In genomic region chr3:171092467-171092911, GRCh38 we compare ENCODE assay signal across 20 cellular contexts.
DNase-seq lines count a peak whose midpoint lies in the region; ATAC-seq and TF ChIP-seq lines count a peak whose summit lies in the region.
"Had no signal": no experiment of that assay in that cellular context is flagged by ENCODE, and none has a peak within 500 bp of the region (broad histone marks: within the 10 kb centered on the region; RNA-seq: fewer than 3 reads in every experiment).

No MANE protein-coding gene starts in this region.

- peaks cover 1% of the 10 kb centered on the region; the same call in 1 of the 2 replicates for H3K9me3 Mint-ChIP-seq in WTC11
- H3K9me3 Mint-ChIP-seq in nephron: no peaks in the 10 kb centered on the region
- H3K9me3 Mint-ChIP-seq: CD4-positive, alpha-beta memory T cell; stimulated activated effector memory CD8-positive, alpha-beta T cell treated with anti-CD3 and anti-CD28 coated beads, Interleukin-12 subunit alpha, Interleukin-12 subunit beta, amount 100 ng/mL, for 72 hours had no signal

- H3K4me1 ChIP-seq in left ventricle myocardium inferior: peaks cover 50% of the 10 kb centered on the region
- H3K4me1 ChIP-seq: testis had no signal

- H3K27me3 Mint-ChIP-seq in WTC11 (ENCODE audit: low read depth): no peaks in the 10 kb centered on the region
- H3K27me3 Mint-ChIP-seq in nephron (ENCODE audit: low read depth): no peaks in the 10 kb centered on the region
- H3K27me3 Mint-ChIP-seq: CD4-positive, alpha-beta memory T cell had no signal

- POLR2A ChIA-PET in WTC11 (lab: Charles Lee) (no interaction called here), HEK293T (lab: Yijun Ruan, JAX) (no interaction called here)

- H3K36me3 ChIP-seq in left ventricle myocardium inferior: no peaks in the 10 kb centered on the region
- H3K36me3 ChIP-seq: neutrophil had no signal

- peak; percentile 77 for DNase-seq in NCI-H128 (lab: John Stamatoyannopoulos, UW; ENCODE audit: unreplicated experiment)
- DNase-seq in WTC11 (ENCODE audit: low spot score): no peak
- no peak for DNase-seq in left ventricle myocardium inferior
- no peak for DNase-seq in cortex of kidney (lab: John Stamatoyannopoulos, UW)
- no peak for DNase-seq in NCI-H2081 (lab: John Stamatoyannopoulos, UW)
- DNase-seq in GM20000 (ENCODE audit: low spot score): no peak
- DNase-seq in HEK293T (ENCODE audit: extremely low spot score): no peak
- DNase-seq: activated CD4-positive, alpha-beta T cell treated with anti-CD3 and anti-CD28 coated beads, Interleukin-2, amount 50 U/mL, for 4 hours; activated naive CD4-positive, alpha-beta T cell; anterior cingulate cortex; CD4-positive, alpha-beta memory T cell; effector memory CD4-positive, alpha-beta T cell; H9; NCI-H1436 treated with DMSO at 0.1 percent for 48 hours; NCI-H524; T-helper 1 cell; testis had no signal

- H3K36me3 Mint-ChIP-seq in WTC11 (peaks cover 30% of the 10 kb centered on the region), nephron (ENCODE audit: low read depth) (peaks cover 24% of the 10 kb centered on the region)

- no peak for TF ChIP-seq CTCF in WTC11 (IDR thresholded peaks at IDR 0.05)
- TF ChIP-seq CTCF in left ventricle myocardium inferior (IDR thresholded peaks at IDR 0.05; ENCODE audit: borderline replicate concordance): no peak
- no peak for TF ChIP-seq CTCF in nephron (IDR thresholded peaks at IDR 0.05; ENCODE audit: unreplicated experiment in 3 of 3)
- TF ChIP-seq CTCF in GM20000 (IDR thresholded peaks at IDR 0.05; ENCODE audit: extremely low read depth, missing control alignments): no peak

- CTCF ChIA-PET in WTC11 (lab: Charles Lee) (no interaction called here), HEK293T (lab: Yijun Ruan, JAX) (no interaction called here)

- intact Hi-C loops in left ventricle myocardium inferior (cut with micrococcal nuclease): no loop called here

- peak overlapping the region; percentile 60 for H3K27ac ChIP-seq in left ventricle myocardium inferior (replicated peaks)
- H3K27ac ChIP-seq: neutrophil, testis had no signal

- no peak for ATAC-seq in WTC11
- ATAC-seq: stimulated activated effector memory CD8-positive, alpha-beta T cell treated with anti-CD3 and anti-CD28 coated beads, Interleukin-12 subunit alpha, Interleukin-12 subunit beta, amount 100 ng/mL, for 72 hours had no signal

- H3K4me3 Mint-ChIP-seq in WTC11 (no peak overlapping the region), nephron (no peak overlapping the region)
- H3K4me3 Mint-ChIP-seq: CD4-positive, alpha-beta memory T cell; H9; stimulated activated effector memory CD8-positive, alpha-beta T cell treated with anti-CD3 and anti-CD28 coated beads, Interleukin-12 subunit alpha, Interleukin-12 subunit beta, amount 100 ng/mL, for 72 hours had no signal

- no peaks in the 10 kb centered on the region for H3K27me3 ChIP-seq in left ventricle myocardium inferior (ENCODE audit: low read depth)
- H3K27me3 ChIP-seq: neutrophil, testis had no signal

- H3K4me1 Mint-ChIP-seq in WTC11: 0 out of 2 replicates have a peak, but pooled peaks cover 5% of the 10 kb centered on the region
- H3K4me1 Mint-ChIP-seq in nephron: peaks cover 36% of the 10 kb centered on the region

- H3K27ac Mint-ChIP-seq in WTC11: no peak overlapping the region
- H3K27ac Mint-ChIP-seq in nephron: peak overlapping the region; percentile 4 to 41 (median 4)
- H3K27ac Mint-ChIP-seq: CD4-positive, alpha-beta memory T cell; H9; stimulated activated effector memory CD8-positive, alpha-beta T cell treated with anti-CD3 and anti-CD28 coated beads, Interleukin-12 subunit alpha, Interleukin-12 subunit beta, amount 100 ng/mL, for 72 hours had no signal

- no peak overlapping the region for H3K4me3 ChIP-seq in left ventricle myocardium inferior
- H3K4me3 ChIP-seq: testis had no signal

- no peaks in the 10 kb centered on the region for H3K9me3 ChIP-seq in left ventricle myocardium inferior (replicated peaks)
- H3K9me3 ChIP-seq: neutrophil, testis had no signal

TF ChIP-seq in WTC11, 78 proteins besides CTCF, POLR2A, EP300 and RAD21:
- no peak for TF ChIP-seq NR1H2 (CRISPR knock-in tag; IDR thresholded peaks at IDR 0.05)
- TF ChIP-seq GABPB1 (CRISPR knock-in tag; IDR thresholded peaks at IDR 0.05): peak; percentile 52
TF ChIP-seq in WTC11: peak in this region for 1.

TF ChIP-seq in HEK293T, 16 proteins besides CTCF, POLR2A, EP300 and RAD21:
- no peak for TF ChIP-seq HDGF (IDR thresholded peaks at IDR 0.05; ENCODE audit: borderline replicate concordance)
- no peak for TF ChIP-seq L3MBTL2 (conservative IDR thresholded peaks at IDR 0.05)
- no peak for TF ChIP-seq ARNT (IDR thresholded peaks at IDR 0.05)
- TF ChIP-seq NFRKB (IDR thresholded peaks at IDR 0.05): no peak
- no peak for TF ChIP-seq TARDBP (IDR thresholded peaks at IDR 0.05)
- TF ChIP-seq SUZ12 (IDR thresholded peaks at IDR 0.05): no peak
- TF ChIP-seq CTBP1 (IDR thresholded peaks at IDR 0.05; ENCODE audit: borderline replicate concordance): no peak
- TF ChIP-seq FOXK2 (IDR thresholded peaks at IDR 0.05): no peak
- no peak for TF ChIP-seq SP1 (IDR thresholded peaks at IDR 0.05)
- no peak for TF ChIP-seq BHLHE40 (IDR thresholded peaks at IDR 0.05; ENCODE audit: borderline replicate concordance)
- TF ChIP-seq LEF1 (IDR thresholded peaks at IDR 0.05; ENCODE audit: borderline replicate concordance): no peak
- TF ChIP-seq FOXM1 (IDR thresholded peaks at IDR 0.05; ENCODE audit: borderline replicate concordance): no peak
- TF ChIP-seq ZNF384 (IDR thresholded peaks at IDR 0.05): no peak
- TF ChIP-seq PKNOX1 (IDR thresholded peaks at IDR 0.05): no peak
- no peak for TF ChIP-seq ELF4 (IDR thresholded peaks at IDR 0.05)
- TF ChIP-seq FOXA1 (IDR thresholded peaks at IDR 0.05): no peak
